7 cellular contexts compared by ENCODE assay signal in genomic region chr6:139369568-139370046, GRCh38. TPM values are rescaled to one million over a fixed set of nuclear protein-coding genes. Genes with fewer than 3 reads are reported as not detected.
A peak's percentile ranks its signal among the peaks of the same experiment; 100 is the strongest.
DNase-seq lines count a peak whose midpoint lies in the region; ATAC-seq and TF ChIP-seq lines count a peak whose summit lies in the region.

No MANE protein-coding gene starts in this region.

- no peak for TF ChIP-seq EP300 in Ishikawa (IDR thresholded peaks at IDR 0.05; ENCODE audit: borderline replicate concordance)

- no peak for ATAC-seq in RWPE2 (ENCODE audit: low read depth)
- no peak for ATAC-seq in HG02759 (IDR thresholded peaks at IDR 0.05; ENCODE audit: unreplicated experiment)

- peaks cover 18% of the 10 kb centered on the region for H3F3A ChIP-seq in DOHH2 (ENCODE audit: control insufficient read depth, insufficient read depth)

- no peak for DNase-seq in RWPE2 (ENCODE audit: low spot score)
- DNase-seq in dermis blood vessel endothelial cell: peak; percentile 75
- no peak for DNase-seq in GM19238 (ENCODE audit: insufficient read length, low spot score)

- H4K20me1 ChIP-seq in DOHH2 (ENCODE audit: control insufficient read depth, insufficient read depth, low read depth, low read length): peaks cover 4% of the 10 kb centered on the region; the same call in 1 of the 2 replicates

- peaks cover 30% of the 10 kb centered on the region for H3K79me2 ChIP-seq in DOHH2 (ENCODE audit: control insufficient read depth, low read length)

- no peaks in the 10 kb centered on the region for H3K9me2 ChIP-seq in DOHH2 (replicated peaks; ENCODE audit: control insufficient read depth, low read length)

- H3K4me3 ChIP-seq in DOHH2 (ENCODE audit: low read length) (no peak overlapping the region), RWPE2 (ENCODE audit: severe bottlenecking) (no peak overlapping the region), mucosa of stomach (ENCODE audit: low read length) (no peak overlapping the region)

- peak; percentile 82 for TF ChIP-seq RAD21 in Ishikawa (IDR thresholded peaks at IDR 0.05; ENCODE audit: low read depth)

- H3K4me1 ChIP-seq in DOHH2 (ENCODE audit: control insufficient read depth, low read length): peaks cover 30% of the 10 kb centered on the region
- H3K4me1 ChIP-seq in RWPE2 (ENCODE audit: insufficient read depth, poor library complexity, severe bottlenecking): peaks cover 6% of the 10 kb centered on the region
- peaks cover 15% of the 10 kb centered on the region for H3K4me1 ChIP-seq in mucosa of stomach (ENCODE audit: control insufficient read depth, insufficient read depth, low read length)

- H3K9me3 ChIP-seq in DOHH2 (ENCODE audit: control insufficient read depth, insufficient read depth, low read length) (no peaks in the 10 kb centered on the region), RWPE2 (ENCODE audit: severe bottlenecking) (no peaks in the 10 kb centered on the region), mucosa of stomach (ENCODE audit: control insufficient read depth, low read length) (no peaks in the 10 kb centered on the region)

- H3K27ac ChIP-seq in DOHH2 (ENCODE audit: low read depth, low read length) (no peak overlapping the region), RWPE2 (ENCODE audit: poor library complexity, severe bottlenecking) (peak overlapping the region; percentile 10)

- peak overlapping the region; percentile 1 for H3K9ac ChIP-seq in mucosa of stomach (ENCODE audit: low read length)

- peaks cover 32% of the 10 kb centered on the region for H3K36me3 ChIP-seq in DOHH2 (ENCODE audit: control insufficient read depth, low read length)
- peaks cover 17% of the 10 kb centered on the region for H3K36me3 ChIP-seq in RWPE2 (ENCODE audit: low read depth)
- no peaks in the 10 kb centered on the region for H3K36me3 ChIP-seq in mucosa of stomach (ENCODE audit: control insufficient read depth, insufficient read depth, low read length)

- peak overlapping the region; percentile 15 for H3K4me2 ChIP-seq in DOHH2 (ENCODE audit: low read length)

- H3K27me3 ChIP-seq in DOHH2 (ENCODE audit: control insufficient read depth, low read length): no peaks in the 10 kb centered on the region
- no peaks in the 10 kb centered on the region for H3K27me3 ChIP-seq in RWPE2 (ENCODE audit: insufficient read depth, poor library complexity, severe bottlenecking)
- H3K27me3 ChIP-seq in mucosa of stomach (ENCODE audit: control insufficient read depth, insufficient read depth, low read length): no peaks in the 10 kb centered on the region

- TF ChIP-seq CTCF in DOHH2 (IDR thresholded peaks at IDR 0.05; ENCODE audit: low read depth, low read length, poor library complexity, severe bottlenecking) (peak; percentile 74), RWPE2 (IDR thresholded peaks at IDR 0.05; ENCODE audit: poor library complexity, severe bottlenecking) (peak; percentile 92)

TF ChIP-seq in Ishikawa, 13 proteins besides CTCF, POLR2A, EP300 and RAD21:
- no peak for TF ChIP-seq TCF12 (IDR thresholded peaks at IDR 0.05; ENCODE audit: low read depth)
- TF ChIP-seq ZBTB7A (IDR thresholded peaks at IDR 0.05; ENCODE audit: low read depth): no peak
- TF ChIP-seq CEBPB (IDR thresholded peaks at IDR 0.05): no peak
- TF ChIP-seq CREB1 (IDR thresholded peaks at IDR 0.05; ENCODE audit: low read depth): no peak
- TF ChIP-seq MAX (IDR thresholded peaks at IDR 0.05): no peak

RNA-seq across cellular contexts. Expression of gene CITED2, which starts 4.8 kb away (rescaled TPM):
- 28.8 and 50.0 TPM in 2 replicates for total RNA-seq in dermis blood vessel endothelial cell
